In the genomic region with DNA sequence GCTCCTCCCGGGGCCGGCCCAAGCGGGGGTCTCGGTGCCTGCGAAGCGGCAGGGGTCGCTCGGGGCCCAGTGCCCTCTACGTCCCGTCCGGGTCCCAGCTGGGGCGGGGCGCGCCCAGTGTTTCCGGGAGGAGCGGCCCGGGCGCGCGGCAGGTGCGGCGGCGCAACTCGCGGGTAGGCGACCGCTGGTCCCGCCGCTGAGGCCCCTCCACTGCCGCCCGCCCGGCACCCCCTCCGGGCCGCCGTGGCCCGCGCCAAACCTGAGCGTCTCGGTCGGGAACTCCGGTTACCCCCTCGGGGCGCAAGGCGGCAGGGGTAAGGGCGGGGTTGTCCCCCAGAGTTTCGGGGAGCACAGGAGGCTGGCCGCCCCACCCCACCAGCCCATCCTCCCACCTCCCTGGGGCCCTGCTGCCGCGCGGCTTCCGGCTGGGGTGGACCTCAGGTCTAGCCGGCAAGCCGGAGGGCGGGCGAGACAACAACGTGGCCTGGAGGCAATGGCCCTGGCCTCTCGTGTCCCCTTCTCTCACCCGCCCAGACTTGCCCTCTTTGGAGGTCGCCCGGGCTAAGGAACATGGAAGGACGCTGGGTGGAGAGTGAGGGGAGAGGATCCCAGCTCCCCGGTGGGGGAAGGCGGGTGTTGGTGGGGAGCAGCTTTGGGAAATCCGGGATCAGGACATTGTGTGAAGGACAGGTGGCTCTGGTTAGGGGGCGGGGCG, we compare ENCODE assay signal across 8 cellular contexts. TPM values are rescaled to one million over a fixed set of nuclear protein-coding genes. Genes with fewer than 3 reads are reported as not detected.
DNase-seq lines count a peak whose midpoint lies in the region; ATAC-seq and TF ChIP-seq lines count a peak whose summit lies in the region.

No MANE protein-coding gene starts in this region.

- CTCF ChIA-PET in Calu3 (lab: Charles Lee) (interaction anchor here (0.9 kb wide), 1 partner anchor 19 kb away, joined by 3 read pairs; no protein-coding TSS in a partner anchor), T-cell (lab: Charles Lee) (no interaction called here)

- no peaks in the 10 kb centered on the region for H3K9me3 Mint-ChIP-seq in Calu3 (ENCODE audit: low read depth, unreplicated experiment)
- no peaks in the 10 kb centered on the region for H3K9me3 Mint-ChIP-seq in T-cell
- no peaks in the 10 kb centered on the region for H3K9me3 Mint-ChIP-seq in stimulated activated effector memory CD8-positive, alpha-beta T cell treated with anti-CD3 and anti-CD28 coated beads, Interleukin-12 subunit alpha, Interleukin-12 subunit beta, amount 100 ng/mL, for 72 hours

- intact Hi-C loops in Calu3 (cut with micrococcal nuclease; ENCODE audit: unreplicated experiment) = no loop called here
- intact Hi-C loops in right cardiac atrium (cut with DNase I) = no loop called here

- H3K4me1 ChIP-seq in right cardiac atrium (ENCODE audit: control insufficient read depth, insufficient read depth, low read length) = peaks cover 5% of the 10 kb centered on the region

- H3K36me3 Mint-ChIP-seq in Calu3 (ENCODE audit: insufficient read depth, unreplicated experiment) (peaks cover 88% of the 10 kb centered on the region), T-cell (peaks cover 13% of the 10 kb centered on the region)
- peaks cover 24% of the 10 kb centered on the region for H3K36me3 Mint-ChIP-seq in stimulated activated effector memory CD8-positive, alpha-beta T cell treated with anti-CD3 and anti-CD28 coated beads, Interleukin-12 subunit alpha, Interleukin-12 subunit beta, amount 100 ng/mL, for 72 hours

- H3K9me3 ChIP-seq in right cardiac atrium (ENCODE audit: control insufficient read depth, low read length) = no peaks in the 10 kb centered on the region
- no peaks in the 10 kb centered on the region for H3K9me3 ChIP-seq in MG63

- POLR2A ChIA-PET in T-cell (lab: Charles Lee) = no interaction called here

- TF ChIP-seq CTCF in Calu3 (IDR thresholded peaks at IDR 0.05; ENCODE audit: unreplicated experiment) = no peak

- H3K27ac Mint-ChIP-seq in Calu3 (ENCODE audit: unreplicated experiment) = peak overlapping the region; percentile 75
- H3K27ac Mint-ChIP-seq in T-cell = peak overlapping the region in 1 of 2 donors; percentile 55
- H3K27ac Mint-ChIP-seq in stimulated activated effector memory CD8-positive, alpha-beta T cell treated with anti-CD3 and anti-CD28 coated beads, Interleukin-12 subunit alpha, Interleukin-12 subunit beta, amount 100 ng/mL, for 72 hours = no peak overlapping the region

- peak; percentile 42 for ATAC-seq in GM21576 (IDR thresholded peaks at IDR 0.05; ENCODE audit: unreplicated experiment)
- ATAC-seq in T-cell (replicated peaks in 1 of 4) = peak in 3 of 4 experiments; percentile 3 to 26 (median 22)
- no peak for ATAC-seq in right cardiac atrium
- ATAC-seq in stimulated activated effector memory CD8-positive, alpha-beta T cell treated with anti-CD3 and anti-CD28 coated beads, Interleukin-12 subunit alpha, Interleukin-12 subunit beta, amount 100 ng/mL, for 72 hours = peak; percentile 17

- peak overlapping the region; percentile 38 for H3K27ac ChIP-seq in right cardiac atrium (ENCODE audit: low read length)

- peaks cover 19% of the 10 kb centered on the region for H3K36me3 ChIP-seq in MG63

- H3K4me3 ChIP-seq in right cardiac atrium (ENCODE audit: low read length) (peak overlapping the region; percentile 33), MG63 (no peak overlapping the region)

- H3K4me1 Mint-ChIP-seq in Calu3 (ENCODE audit: low read depth, unreplicated experiment) (peaks cover 44% of the 10 kb centered on the region), T-cell (peaks cover 23 to 41% (median 30%) of the 10 kb centered on the region in 3 donors)
- H3K4me1 Mint-ChIP-seq in stimulated activated effector memory CD8-positive, alpha-beta T cell treated with anti-CD3 and anti-CD28 coated beads, Interleukin-12 subunit alpha, Interleukin-12 subunit beta, amount 100 ng/mL, for 72 hours = peaks cover 16% of the 10 kb centered on the region

- no peaks in the 10 kb centered on the region for H3K27me3 Mint-ChIP-seq in Calu3 (ENCODE audit: unreplicated experiment)
- H3K27me3 Mint-ChIP-seq in T-cell = peaks cover 9 to 36% of the 10 kb centered on the region in 2 donors

- peak overlapping the region; percentile 78 for H3K4me3 Mint-ChIP-seq in Calu3 (ENCODE audit: low read depth, unreplicated experiment)
- peak overlapping the region; percentile 55 to 78 (median 59) for H3K4me3 Mint-ChIP-seq in T-cell
- peak overlapping the region; percentile 70 for H3K4me3 Mint-ChIP-seq in stimulated activated effector memory CD8-positive, alpha-beta T cell treated with anti-CD3 and anti-CD28 coated beads, Interleukin-12 subunit alpha, Interleukin-12 subunit beta, amount 100 ng/mL, for 72 hours

- 6% methylated on average over 66 of the region's 66 CpGs for WGBS in right cardiac atrium

- H3K27me3 ChIP-seq in right cardiac atrium (ENCODE audit: control insufficient read depth, insufficient read depth) (no peaks in the 10 kb centered on the region), MG63 (no peaks in the 10 kb centered on the region)

- BruUV-seq in Calu3 (replicated peaks; lab: Mats Ljungman, UMichigan) = no TSS peak

- peak; percentile 71 for DNase-seq in Calu3
- no peak for DNase-seq in T-cell
- peak in 2 of 3 donors; percentile 76 to 78 for DNase-seq in right cardiac atrium
- DNase-seq in stimulated activated effector memory CD8-positive, alpha-beta T cell treated with anti-CD3 and anti-CD28 coated beads, Interleukin-12 subunit alpha, Interleukin-12 subunit beta, amount 100 ng/mL, for 72 hours (ENCODE audit: low spot score in 2 of 2) = peak in 1 of 2 donors; percentile 76
- DNase-seq in RKO (ENCODE audit: low spot score) = no peak
- DNase-seq in MV-4-11 (lab: John Stamatoyannopoulos, UW) = no peak
- no peak for DNase-seq in MG63

RNA-seq across cellular contexts. Expression of a gene that starts 0.4 kb away (rescaled TPM):
- total RNA-seq in Calu3 (2022) = 33.4 and 35.3 TPM in 2 replicates
- total RNA-seq in T-cell = 1 to 10 TPM; 1.4 to 2.9 (median 1.5) TPM
- total RNA-seq in right cardiac atrium = 10 to 100 TPM; 18.9 to 26.4 (median 21.0) TPM
- polyA plus RNA-seq in right cardiac atrium = 42.6 TPM
- not detected in 2 replicates for total RNA-seq in MG63 (2014; rRNA removed; shearing (Covaris generic); ENCODE audit: low replicate concordance)

RNA-seq across cellular contexts. Expression of a gene that starts 5.4 kb away (rescaled TPM):
- total RNA-seq in Calu3 (2022) = 472 and 482 TPM in 2 replicates
- total RNA-seq in T-cell = 10 to 100 TPM; 14.9 to 28.2 (median 25.6) TPM
- 100 to 1,000 TPM; 406 to 517 (median 443) TPM for total RNA-seq in right cardiac atrium
- 671 TPM for polyA plus RNA-seq in right cardiac atrium
- 1,173 and 1,451 TPM in 2 replicates for total RNA-seq in MG63 (2014; rRNA removed; shearing (Covaris generic); ENCODE audit: low replicate concordance)

RNA-seq across cellular contexts. Expression of a gene that starts 8.6 kb away (rescaled TPM):
- total RNA-seq in Calu3 (2022) (134 and 151 TPM in 2 replicates), T-cell (100 to 1,000 TPM; 172 to 212 (median 206) TPM), right cardiac atrium (100 to 1,000 TPM; 145 to 193 (median 177) TPM)
- 147 TPM for polyA plus RNA-seq in right cardiac atrium
- total RNA-seq in MG63 (2014; rRNA removed; shearing (Covaris generic); ENCODE audit: low replicate concordance) = 4.2 and 12.4 TPM in 2 replicates

RNA-seq across cellular contexts. Expression of a gene that starts 15.0 kb away (rescaled TPM):
- total RNA-seq in Calu3 (2022) (107 and 115 TPM in 2 replicates), T-cell (10 to 100 TPM; 34.2 to 73.9 (median 68.7) TPM), right cardiac atrium (100 to 1,000 TPM; 147 to 223 (median 191) TPM)
- 278 TPM for polyA plus RNA-seq in right cardiac atrium
- 9.7 and 190 TPM in 2 replicates for total RNA-seq in MG63 (2014; rRNA removed; shearing (Covaris generic); ENCODE audit: low replicate concordance)

RNA-seq across cellular contexts. Expression of a gene that starts 15.3 kb away (rescaled TPM):
- total RNA-seq in Calu3 (2022) = 28.9 and 36.3 TPM in 2 replicates
- total RNA-seq in T-cell = 1 to 10 TPM; 3.1 to 5.8 (median 4.4) TPM
- 10 to 100 TPM; 36.6 to 45.1 (median 40.4) TPM for total RNA-seq in right cardiac atrium
- polyA plus RNA-seq in right cardiac atrium = 41.3 TPM
- total RNA-seq in MG63 (2014; rRNA removed; shearing (Covaris generic); ENCODE audit: low replicate concordance) = 222 and 399 TPM in 2 replicates

Comparison
In these comparisons a context has a peak if more than half of its experiments do, and no peak if none do; other contexts are left out.
1. DNase-seq: peak in Calu3 (single experiment) and right cardiac atrium (2 of 3); none in T-cell (0 of 34), RKO (single experiment), MV-4-11 (single experiment) and MG63 (single experiment).
2. ATAC-seq: peak in GM21576 (single experiment), T-cell (3 of 4) and stimulated activated effector memory CD8-positive, alpha-beta T cell treated with anti-CD3 and anti-CD28 coated beads, Interleukin-12 subunit alpha, Interleukin-12 subunit beta, amount 100 ng/mL, for 72 hours (single experiment); none in right cardiac atrium (0 of 2).
3. RNA of a gene that starts 5.4 kb away (total RNA-seq): 1,173 to 1,451 TPM in MG63, 472 to 482 TPM in Calu3 and 406 to 517 TPM in right cardiac atrium; 14.9 to 28.2 TPM in T-cell; every median in the first group is over 10 times any median in the second.
4. RNA of a gene that starts 8.6 kb away (total RNA-seq): 172 to 212 TPM in T-cell, 145 to 193 TPM in right cardiac atrium and 134 to 151 TPM in Calu3; 4.2 to 12.4 TPM in MG63; every median in the first group is over 10 times any median in the second.
5. Peak in every context shown above with its lines, with median percentiles within 50 percentile points of each other: H3K4me3 Mint-ChIP-seq.